ENCODE assay signal across 8 cellular contexts in the genomic region with DNA sequence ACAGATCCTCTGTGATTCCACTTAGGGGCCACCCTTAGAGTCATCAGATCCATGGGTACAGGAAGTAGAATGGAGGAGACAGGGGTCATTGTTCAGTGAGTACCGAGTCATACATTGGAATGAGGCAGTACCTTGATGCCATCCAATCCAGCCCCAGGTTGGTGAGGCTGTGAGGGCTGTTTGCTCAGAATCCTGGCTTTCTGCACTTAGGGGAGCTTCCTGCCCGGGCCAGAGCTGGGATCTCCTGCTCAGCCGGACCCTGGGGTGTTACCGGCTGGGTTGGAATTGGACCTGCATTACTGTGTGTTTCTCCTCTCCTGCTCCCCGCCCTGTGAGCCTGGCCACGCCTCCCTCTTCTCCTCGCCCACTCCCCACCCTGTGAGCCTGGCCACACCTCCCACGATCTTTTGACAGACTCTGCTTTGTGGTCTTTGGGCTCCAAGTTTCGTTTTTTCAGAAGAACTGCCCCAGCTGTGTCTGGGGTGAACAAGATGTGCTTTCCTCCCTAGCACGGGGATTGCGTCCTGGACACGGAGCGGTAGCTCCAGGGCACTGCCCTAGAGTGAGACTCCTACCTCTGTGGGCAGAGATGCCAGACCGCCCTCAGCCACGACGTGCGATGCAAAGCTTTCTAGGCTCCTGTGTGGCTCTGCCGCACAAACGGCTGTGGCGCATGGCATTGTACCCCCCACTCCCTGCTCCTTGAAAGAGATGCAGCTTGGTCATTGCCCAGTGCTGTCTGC. TPM values are rescaled to one million over a fixed set of nuclear protein-coding genes. Genes with fewer than 3 reads are reported as not detected.
A peak's percentile ranks its signal among the peaks of the same experiment; 100 is the strongest.
DNase-seq lines count a peak whose midpoint lies in the region; ATAC-seq, FAIRE-seq and TF ChIP-seq lines count a peak whose summit lies in the region.

No MANE protein-coding gene starts in this region.

- H3K27me3 ChIP-seq in K562 (ENCODE audit: control insufficient read depth in 2 of 2, insufficient read depth in 2 of 2, low read length in 2 of 2) = no peaks in the 10 kb centered on the region

- no peak for TF ChIP-seq EP300 in K562 (IDR thresholded peaks at IDR 0.05; ENCODE audit: low read length)

- H3K4me1 Mint-ChIP-seq in memory B cell = peaks cover 30% of the 10 kb centered on the region
- peaks cover 39 to 78% of the 10 kb centered on the region in 2 donors for H3K4me1 Mint-ChIP-seq in stimulated activated naive B cell treated with anti-CD40 and anti-IgM and Interleukin-4, amounts not matched to agents 10 μg/mL and 1 μg/mL and 100 μg/mL, for 72 hours

- POLR2A ChIA-PET in K562 (lab: Yijun Ruan, JAX) = interaction anchor here (0.6 kb wide), 1 partner anchor 10 kb away, joined by 3 read pairs; no protein-coding TSS in a partner anchor

- H2AFZ ChIP-seq in K562 (ENCODE audit: low read depth, low read length) = no peak overlapping the region

- no TSS peak for BruUV-seq in K562 (replicated peaks; lab: Mats Ljungman, UMichigan)

- H3K36me3 ChIP-seq in K562 (ENCODE audit: control insufficient read depth, insufficient read depth, low read length) = peaks cover 79% of the 10 kb centered on the region

- peak overlapping the region; percentile 96 for H3K27ac Mint-ChIP-seq in memory B cell
- H3K27ac Mint-ChIP-seq in stimulated activated naive B cell treated with anti-CD40 and anti-IgM and Interleukin-4, amounts not matched to agents 10 μg/mL and 1 μg/mL and 100 μg/mL, for 72 hours = peak overlapping the region; percentile 98

- H3K4me1 ChIP-seq in K562 (replicated peaks in 1 of 2; ENCODE audit: control insufficient read depth in 2 of 2, insufficient read depth in 2 of 2, low read length in 2 of 2) = peaks cover 0 to 8% of the 10 kb centered on the region in 2 experiments; a peak in 1 of 5 replicates

- H3K4me3 ChIP-seq in GM12875 (ENCODE audit: low read depth, low read length) (peak overlapping the region; percentile 0), K562 (no peak overlapping the region)

- no peak overlapping the region; the same call in 2 of the 3 replicates for H3K27ac ChIP-seq in K562 (ENCODE audit: extremely low read depth, low read depth, low read length)

- intact Hi-C loops in K562 (cut with micrococcal nuclease) = no loop called here

- peaks cover 12% of the 10 kb centered on the region for H3K36me3 Mint-ChIP-seq in memory B cell
- peaks cover 64% of the 10 kb centered on the region in 2 donors for H3K36me3 Mint-ChIP-seq in stimulated activated naive B cell treated with anti-CD40 and anti-IgM and Interleukin-4, amounts not matched to agents 10 μg/mL and 1 μg/mL and 100 μg/mL, for 72 hours

- TF ChIP-seq POLR2A in K562 (conservative IDR thresholded peaks at IDR 0.05) = no peak

- TF ChIP-seq CTCF in GM12875 (IDR thresholded peaks at IDR 0.05; ENCODE audit: borderline replicate concordance, insufficient read depth, low read depth, low read length) (no peak), K562 (IDR thresholded peaks at IDR 0.05 in 2 of 3, conservative IDR thresholded peaks at IDR 0.05 in 1 of 3; ENCODE audit: insufficient read depth in 2 of 3, low read depth in 1 of 3, low read length in 3 of 3) (no peak)

- H3K79me2 ChIP-seq in K562 (ENCODE audit: control insufficient read depth, insufficient read depth, low read length) = peaks cover 5% of the 10 kb centered on the region

- ATAC-seq in HG02870 (IDR thresholded peaks at IDR 0.05; ENCODE audit: unreplicated experiment) (peak; percentile 58), K562 (peak; percentile 76), memory B cell (ENCODE audit: low read depth) (peak; percentile 50)
- peak; percentile 68 to 85 for ATAC-seq in stimulated activated naive B cell treated with anti-CD40 and anti-IgM and Interleukin-4, amounts not matched to agents 10 μg/mL and 1 μg/mL and 100 μg/mL, for 72 hours (replicated peaks)

- in situ Hi-C loops in K562 (cut with MboI) = no loop called here

- H3K27me3 Mint-ChIP-seq in memory B cell = no peaks in the 10 kb centered on the region
- H3K27me3 Mint-ChIP-seq in stimulated activated naive B cell treated with anti-CD40 and anti-IgM and Interleukin-4, amounts not matched to agents 10 μg/mL and 1 μg/mL and 100 μg/mL, for 72 hours = no peaks in the 10 kb centered on the region

- H3K9me1 ChIP-seq in K562 (ENCODE audit: control insufficient read depth, insufficient read depth, low read length) = no peaks in the 10 kb centered on the region

- no peaks in the 10 kb centered on the region; the same call in none of the 2 replicates for H4K20me1 ChIP-seq in K562 (replicated peaks; ENCODE audit: control insufficient read depth, insufficient read depth, low read length)

- H3K9me3 Mint-ChIP-seq in memory B cell = no peaks in the 10 kb centered on the region
- H3K9me3 Mint-ChIP-seq in stimulated activated naive B cell treated with anti-CD40 and anti-IgM and Interleukin-4, amounts not matched to agents 10 μg/mL and 1 μg/mL and 100 μg/mL, for 72 hours = peaks cover 4 to 5% of the 10 kb centered on the region in 2 donors

- 83% methylated on average over 20 of the region's 20 CpGs for WGBS in K562 (ENCODE audit: insufficient coverage, low coverage, missing lambda C conversion rate)

- peak overlapping the region in 1 of 2 experiments; percentile 38; a peak in 2 of 4 replicates for H3K9ac ChIP-seq in K562 (ENCODE audit: insufficient read depth in 1 of 2, low read depth in 2 of 2, low read length in 2 of 2)

- no peak overlapping the region for H3K4me2 ChIP-seq in K562 (ENCODE audit: insufficient read depth, low read length)

- TF ChIP-seq RAD21 in K562 (CRISPR knock-in tag; conservative IDR thresholded peaks at IDR 0.05 in 1 of 2, IDR thresholded peaks at IDR 0.05 in 1 of 2) = no peak

- no peak for FAIRE-seq in K562 (lab: Jason Lieb, UNC)

- peak overlapping the region; percentile 71 for H3K4me3 Mint-ChIP-seq in memory B cell
- H3K4me3 Mint-ChIP-seq in stimulated activated naive B cell treated with anti-CD40 and anti-IgM and Interleukin-4, amounts not matched to agents 10 μg/mL and 1 μg/mL and 100 μg/mL, for 72 hours = peak overlapping the region; percentile 68 to 75

- peak; percentile 40 to 87 (median 63) for DNase-seq in T-helper 2 cell
- DNase-seq in K562 (ENCODE audit: extremely low read depth in 1 of 4, low spot score in 3 of 4) = peak in 1 of 4 experiments; percentile 35
- DNase-seq in memory B cell (ENCODE audit: low spot score in 2 of 2) = peak; percentile 35 to 40
- peak; percentile 56 for DNase-seq in stimulated activated naive B cell treated with anti-CD40 and anti-IgM and Interleukin-4, amounts not matched to agents 10 μg/mL and 1 μg/mL and 100 μg/mL, for 72 hours
- DNase-seq in putamen (ENCODE audit: low spot score) = no peak
- no peak for DNase-seq in HUDEP-2 (lab: John Stamatoyannopoulos, UW; ENCODE audit: unreplicated experiment in 76 of 76)

- no peaks in the 10 kb centered on the region for H3K9me3 ChIP-seq in K562 (replicated peaks; ENCODE audit: control insufficient read depth, insufficient read depth, low read depth, low read length)

- CTCF ChIA-PET in K562 (lab: Yijun Ruan, JAX; ENCODE audit: low intra/inter-chr PET ratio) = no interaction called here

RNA-seq across cellular contexts. Expression of a gene that starts 15.4 kb away (rescaled TPM):
- total RNA-seq in K562 (2011; cell fraction: chromatin; rRNA removed; ENCODE audit: low replicate concordance) = 25.3 and 98.2 TPM in 2 replicates
- total RNA-seq in K562 (2011; cell fraction: nucleolus; rRNA removed) = 71.7 TPM in 2 replicates
- total RNA-seq in K562 (2011; cell fraction: nucleoplasm; rRNA removed) = 30.2 and 33.8 TPM in 2 replicates
- total RNA-seq in K562 (2014; rRNA removed) = 26.8 and 33.3 TPM in 2 replicates
- total RNA-seq in K562 (2014; rRNA removed; fragmentation: Illumina TruSeq; extraction: Trizol) = 5.9 and 9.1 TPM in 2 replicates
- 26.6 and 28.2 TPM in 2 replicates for total RNA-seq in K562 (2015; rRNA removed; fragmentation: Illumina TruSeq; extraction: Trizol)
- 44.5 and 45.2 TPM in 2 replicates for total RNA-seq in K562 (2021)
- polyA plus RNA-seq in K562 (2011; rRNA removed) = 17.3 and 24.9 TPM in 2 replicates
- 21.6 and 32.3 TPM in 2 replicates for polyA plus RNA-seq in K562 (2011; cell fraction: cytosol; rRNA removed)
- 26.6 and 36.1 TPM in 2 replicates for polyA plus RNA-seq in K562 (2011; cell fraction: nucleus; rRNA removed)
- polyA plus RNA-seq in K562 (2012) = 22.1 and 24.0 TPM in 2 replicates
- polyA plus RNA-seq in K562 (2014; fragmentation: Illumina TruSeq; extraction: Trizol) = 18.0 and 28.7 TPM in 2 replicates
- under 1 TPM; 0.24 to 0.81 TPM for polyA plus RNA-seq in K562 (2014; fragmentation: Nextera tagmentation; extraction: Ambion mirVana)
- polyA plus RNA-seq in K562 (2014; rRNA removed) = 33.6 and 44.2 TPM in 2 replicates
- polyA minus RNA-seq in K562 (2011; rRNA and poly(A)+ RNA removed) = 9.8 and 14.7 TPM in 2 replicates
- polyA minus RNA-seq in K562 (2011; cell fraction: cytosol; rRNA and poly(A)+ RNA removed) = 26.8 and 28.5 TPM in 2 replicates
- polyA minus RNA-seq in K562 (2011; cell fraction: nucleus; rRNA and poly(A)+ RNA removed) = 22.8 and 24.9 TPM in 2 replicates

RNA-seq across cellular contexts. Expression of a gene that starts 35.6 kb away (rescaled TPM):
- 59.6 and 137 TPM in 2 replicates for total RNA-seq in K562 (2011; cell fraction: chromatin; rRNA removed; ENCODE audit: low replicate concordance)
- total RNA-seq in K562 (2011; cell fraction: nucleolus; rRNA removed) = 95.8 and 97.7 TPM in 2 replicates
- total RNA-seq in K562 (2011; cell fraction: nucleoplasm; rRNA removed) = 83.2 and 87.5 TPM in 2 replicates
- 532 and 564 TPM in 2 replicates for total RNA-seq in K562 (2014; rRNA removed)
- total RNA-seq in K562 (2014; rRNA removed; fragmentation: Illumina TruSeq; extraction: Trizol) = 132 and 198 TPM in 2 replicates
- total RNA-seq in K562 (2015; rRNA removed; fragmentation: Illumina TruSeq; extraction: Trizol) = 363 and 368 TPM in 2 replicates
- total RNA-seq in K562 (2021) = 302 and 324 TPM in 2 replicates
- polyA plus RNA-seq in K562 (2011; rRNA removed) = 235 TPM in 2 replicates
- polyA plus RNA-seq in K562 (2011; cell fraction: cytosol; rRNA removed) = 308 and 335 TPM in 2 replicates
- 223 and 253 TPM in 2 replicates for polyA plus RNA-seq in K562 (2011; cell fraction: nucleus; rRNA removed)
- 389 and 638 TPM in 2 replicates for polyA plus RNA-seq in K562 (2012)
- polyA plus RNA-seq in K562 (2014; fragmentation: Illumina TruSeq; extraction: Trizol) = 318 and 384 TPM in 2 replicates
- polyA plus RNA-seq in K562 (2014; fragmentation: Nextera tagmentation; extraction: Ambion mirVana) = 100 to 1,000 TPM in 1 of 2 experiments, 10 to 100 TPM in 1; 81.0 to 108 TPM
- 526 and 558 TPM in 2 replicates for polyA plus RNA-seq in K562 (2014; rRNA removed)
- 128 and 129 TPM in 2 replicates for polyA minus RNA-seq in K562 (2011; rRNA and poly(A)+ RNA removed)
- polyA minus RNA-seq in K562 (2011; cell fraction: cytosol; rRNA and poly(A)+ RNA removed) = 82.8 and 116 TPM in 2 replicates
- polyA minus RNA-seq in K562 (2011; cell fraction: nucleus; rRNA and poly(A)+ RNA removed) = 37.3 and 41.4 TPM in 2 replicates

RNA-seq across cellular contexts. Expression of a gene that starts 42.9 kb away (rescaled TPM):
- 30.2 and 159 TPM in 2 replicates for total RNA-seq in K562 (2011; cell fraction: chromatin; rRNA removed; ENCODE audit: low replicate concordance)
- 182 and 203 TPM in 2 replicates for total RNA-seq in K562 (2011; cell fraction: nucleolus; rRNA removed)
- 58.6 and 70.2 TPM in 2 replicates for total RNA-seq in K562 (2011; cell fraction: nucleoplasm; rRNA removed)
- 128 and 144 TPM in 2 replicates for total RNA-seq in K562 (2014; rRNA removed)
- 3.2 and 6.1 TPM in 2 replicates for total RNA-seq in K562 (2014; rRNA removed; fragmentation: Illumina TruSeq; extraction: Trizol)
- 37.0 and 40.6 TPM in 2 replicates for total RNA-seq in K562 (2015; rRNA removed; fragmentation: Illumina TruSeq; extraction: Trizol)
- 99.7 and 103 TPM in 2 replicates for total RNA-seq in K562 (2021)
- polyA plus RNA-seq in K562 (2011; rRNA removed) = 37.5 and 55.5 TPM in 2 replicates
- polyA plus RNA-seq in K562 (2011; cell fraction: cytosol; rRNA removed) = 71.8 and 204 TPM in 2 replicates
- 312 and 563 TPM in 2 replicates for polyA plus RNA-seq in K562 (2011; cell fraction: nucleus; rRNA removed)
- polyA plus RNA-seq in K562 (2012) = 55.7 and 82.1 TPM in 2 replicates
- 10.8 and 36.2 TPM in 2 replicates for polyA plus RNA-seq in K562 (2014; fragmentation: Illumina TruSeq; extraction: Trizol)
- polyA plus RNA-seq in K562 (2014; fragmentation: Nextera tagmentation; extraction: Ambion mirVana) = 1 to 10 TPM in 1 of 2 experiments, under 1 TPM in 1; 0.21 to 1.2 TPM
- polyA plus RNA-seq in K562 (2014; rRNA removed) = 97.6 and 107 TPM in 2 replicates
- 13.6 and 27.8 TPM in 2 replicates for polyA minus RNA-seq in K562 (2011; rRNA and poly(A)+ RNA removed)
- 66.5 and 87.7 TPM in 2 replicates for polyA minus RNA-seq in K562 (2011; cell fraction: cytosol; rRNA and poly(A)+ RNA removed)
- polyA minus RNA-seq in K562 (2011; cell fraction: nucleus; rRNA and poly(A)+ RNA removed) = 82.3 and 93.4 TPM in 2 replicates

RNA-seq across cellular contexts. Expression of a gene that starts 43.4 kb away (rescaled TPM):
- 3.8 and 8.4 TPM in 2 replicates for total RNA-seq in K562 (2011; cell fraction: chromatin; rRNA removed; ENCODE audit: low replicate concordance)
- 8.3 and 11.8 TPM in 2 replicates for total RNA-seq in K562 (2011; cell fraction: nucleolus; rRNA removed)
- total RNA-seq in K562 (2011; cell fraction: nucleoplasm; rRNA removed) = 3.4 and 4.7 TPM in 2 replicates
- 2.7 and 3.0 TPM in 2 replicates for total RNA-seq in K562 (2014; rRNA removed)
- not detected in 2 replicates for total RNA-seq in K562 (2014; rRNA removed; fragmentation: Illumina TruSeq; extraction: Trizol)
- total RNA-seq in K562 (2015; rRNA removed; fragmentation: Illumina TruSeq; extraction: Trizol) = 2.9 and 4.4 TPM in 2 replicates
- 4.3 and 5.9 TPM in 2 replicates for total RNA-seq in K562 (2021)
- polyA plus RNA-seq in K562 (2011; rRNA removed) = 0.35 and 2.0 TPM in 2 replicates
- polyA plus RNA-seq in K562 (2011; cell fraction: cytosol; rRNA removed) = 0.70 and 0.96 TPM in 2 replicates
- 19.6 and 29.1 TPM in 2 replicates for polyA plus RNA-seq in K562 (2011; cell fraction: nucleus; rRNA removed)
- polyA plus RNA-seq in K562 (2012) = 8.5 and 12.1 TPM in 2 replicates
- 0.59 and 1.3 TPM in 2 replicates for polyA plus RNA-seq in K562 (2014; fragmentation: Illumina TruSeq; extraction: Trizol)
- polyA plus RNA-seq in K562 (2014; fragmentation: Nextera tagmentation; extraction: Ambion mirVana) = under 1 TPM in 1 of 2 experiments, not detected in 1; 0.38 TPM
- 1.9 and 4.0 TPM in 2 replicates for polyA plus RNA-seq in K562 (2014; rRNA removed)
- polyA minus RNA-seq in K562 (2011; rRNA and poly(A)+ RNA removed) = not detected in 2 replicates
- polyA minus RNA-seq in K562 (2011; cell fraction: cytosol; rRNA and poly(A)+ RNA removed) = not detected in 2 replicates
- polyA minus RNA-seq in K562 (2011; cell fraction: nucleus; rRNA and poly(A)+ RNA removed) = 2.1 and 3.4 TPM in 2 replicates

RNA-seq across cellular contexts. Expression of a gene that starts 49.5 kb away (rescaled TPM):
- total RNA-seq in K562 (2011; cell fraction: chromatin; rRNA removed; ENCODE audit: low replicate concordance) = 9.8 and 44.0 TPM in 2 replicates
- 38.6 and 45.4 TPM in 2 replicates for total RNA-seq in K562 (2011; cell fraction: nucleolus; rRNA removed)
- total RNA-seq in K562 (2011; cell fraction: nucleoplasm; rRNA removed) = 15.4 and 16.5 TPM in 2 replicates
- 4.5 and 7.1 TPM in 2 replicates for total RNA-seq in K562 (2014; rRNA removed)
- total RNA-seq in K562 (2014; rRNA removed; fragmentation: Illumina TruSeq; extraction: Trizol) = 0.10 and 0.47 TPM in 2 replicates
- total RNA-seq in K562 (2015; rRNA removed; fragmentation: Illumina TruSeq; extraction: Trizol) = 2.9 and 3.6 TPM in 2 replicates
- total RNA-seq in K562 (2021) = 9.6 and 11.0 TPM in 2 replicates
- polyA plus RNA-seq in K562 (2011; rRNA removed) = 1.3 and 3.6 TPM in 2 replicates
- 0.74 and 2.6 TPM in 2 replicates for polyA plus RNA-seq in K562 (2011; cell fraction: cytosol; rRNA removed)
- polyA plus RNA-seq in K562 (2011; cell fraction: nucleus; rRNA removed) = 45.8 and 94.5 TPM in 2 replicates
- polyA plus RNA-seq in K562 (2012) = 6.9 and 15.2 TPM in 2 replicates
- polyA plus RNA-seq in K562 (2014; fragmentation: Illumina TruSeq; extraction: Trizol) = 1.5 and 2.2 TPM in 2 replicates
- under 1 TPM; 0.03 to 0.18 TPM for polyA plus RNA-seq in K562 (2014; fragmentation: Nextera tagmentation; extraction: Ambion mirVana)
- 7.9 and 10.8 TPM in 2 replicates for polyA plus RNA-seq in K562 (2014; rRNA removed)
- 0.06 and 0.21 TPM in 2 replicates for polyA minus RNA-seq in K562 (2011; rRNA and poly(A)+ RNA removed)
- polyA minus RNA-seq in K562 (2011; cell fraction: cytosol; rRNA and poly(A)+ RNA removed) = 1.1 and 1.5 TPM in 2 replicates
- 5.0 and 5.6 TPM in 2 replicates for polyA minus RNA-seq in K562 (2011; cell fraction: nucleus; rRNA and poly(A)+ RNA removed)

Comparison
In these comparisons a context has a peak if more than half of its experiments do, and no peak if none do; other contexts are left out.
1. DNase-seq: peak in T-helper 2 cell (5 of 5), memory B cell (2 of 2) and stimulated activated naive B cell treated with anti-CD40 and anti-IgM and Interleukin-4, amounts not matched to agents 10 μg/mL and 1 μg/mL and 100 μg/mL, for 72 hours (single experiment); none in putamen (single experiment) and HUDEP-2 (0 of 76).
2. Peak in every context shown above with its lines, with median percentiles within 50 percentile points of each other: ATAC-seq.